In the genomic region with DNA sequence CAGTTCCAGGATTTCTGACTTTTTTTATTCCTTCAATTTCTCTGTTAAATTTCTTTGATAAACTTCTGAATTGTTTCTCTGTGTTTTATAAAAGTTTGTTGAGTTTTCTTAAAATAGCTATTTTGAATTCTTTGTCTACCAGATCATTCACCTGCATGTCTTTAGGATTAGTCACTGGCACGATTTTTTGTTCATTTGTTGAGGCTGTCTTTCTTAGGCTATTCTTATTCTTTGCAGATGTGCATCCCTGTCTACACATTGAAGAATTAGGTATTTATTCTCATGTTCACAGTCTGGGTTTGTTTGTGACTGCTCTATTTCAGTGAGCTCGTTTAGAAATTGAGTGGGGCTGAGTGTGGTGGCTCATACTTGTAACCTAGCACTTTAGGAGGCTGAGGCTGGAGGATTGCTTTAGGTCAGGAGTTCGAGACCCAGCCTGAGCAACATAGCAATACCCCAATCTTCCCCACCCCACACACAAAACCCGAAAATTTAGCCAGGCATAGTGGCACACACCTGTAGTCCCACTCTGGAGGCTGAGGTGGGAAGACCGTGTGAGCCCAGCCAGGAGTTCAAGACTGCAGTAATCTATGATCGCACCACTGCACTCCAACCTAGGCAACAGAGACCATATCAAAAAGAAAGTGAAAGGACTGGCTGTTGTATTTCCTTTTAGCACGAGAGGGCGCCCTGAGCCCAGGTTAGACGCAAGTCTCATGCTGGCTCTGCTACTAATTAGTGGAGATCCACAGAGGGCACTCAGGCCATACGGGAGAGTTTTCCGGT, we compare ENCODE assay signal across 7 cellular contexts. TPM values are rescaled to one million over a fixed set of nuclear protein-coding genes. Genes with fewer than 3 reads are reported as not detected.
DNase-seq lines count a peak whose midpoint lies in the region; ATAC-seq, FAIRE-seq and TF ChIP-seq lines count a peak whose summit lies in the region.

No MANE protein-coding gene starts in this region.

- intact Hi-C loops in ascending aorta (cut with DNase I) = loop anchor here (1.0 kb wide), 1 partner anchor 77 kb away; no protein-coding TSS in a partner anchor

- no peak for FAIRE-seq in small intestine (lab: Jason Lieb, UNC)

- H3K27ac ChIP-seq in ascending aorta (no peak overlapping the region), small intestine (ENCODE audit: low read depth in 1 of 2, low read length in 1 of 2) (peak overlapping the region in 1 of 2 donors; percentile 49)

- H3K36me3 ChIP-seq in ascending aorta (no peaks in the 10 kb centered on the region), small intestine (ENCODE audit: control insufficient read depth in 2 of 2, insufficient read depth in 2 of 2, low read length in 2 of 2) (no peaks in the 10 kb centered on the region)

- ATAC-seq in HG02571 (IDR thresholded peaks at IDR 0.05; ENCODE audit: unreplicated experiment) (peak; percentile 96), T-helper 17 cell (peak; percentile 100)

- TF ChIP-seq CTCF in GM12873 (IDR thresholded peaks at IDR 0.05; ENCODE audit: insufficient read depth, low read depth, low read length, missing control alignments) = peak; percentile 78
- peak; percentile 49 to 72 (median 51) for TF ChIP-seq CTCF in ascending aorta (IDR thresholded peaks at IDR 0.05)

- no peaks in the 10 kb centered on the region for H3K9me3 ChIP-seq in T-helper 17 cell (ENCODE audit: control insufficient read depth, low read length, poor library complexity, severe bottlenecking)
- no peaks in the 10 kb centered on the region for H3K9me3 ChIP-seq in ascending aorta
- no peaks in the 10 kb centered on the region for H3K9me3 ChIP-seq in small intestine (ENCODE audit: control insufficient read depth, low read depth)

- no peaks in the 10 kb centered on the region for H3K36me3 Mint-ChIP-seq in T-helper 17 cell (ENCODE audit: low read depth)

- H3K4me1 Mint-ChIP-seq in T-helper 17 cell = peaks cover 5% of the 10 kb centered on the region

- H3K27me3 Mint-ChIP-seq in T-helper 17 cell = no peaks in the 10 kb centered on the region

- DNase-seq in NCI-H1105 (lab: John Stamatoyannopoulos, UW) = peak; percentile 68
- DNase-seq in T-helper 17 cell = peak; percentile 44 to 71 (median 50)
- DNase-seq in ascending aorta (ENCODE audit: low spot score in 2 of 2) = peak in 1 of 2 donors; percentile 81
- DNase-seq in iPS DF 4.7 (ENCODE audit: extremely low read depth, low spot score) = peak; percentile 9
- DNase-seq in small intestine = peak; percentile 81

- peak overlapping the region; percentile 71 for H3K27ac Mint-ChIP-seq in T-helper 17 cell

- peak overlapping the region; percentile 75 for H3K4me3 Mint-ChIP-seq in T-helper 17 cell

- H3K4me3 ChIP-seq in ascending aorta (peak overlapping the region; percentile 16 to 49), small intestine (ENCODE audit: low read depth in 1 of 2, low read length in 2 of 2) (peak overlapping the region in 1 of 2 donors; percentile 12)

- H3K4me1 ChIP-seq in ascending aorta (no peaks in the 10 kb centered on the region), small intestine (ENCODE audit: control insufficient read depth in 2 of 2, insufficient read depth in 1 of 2, low read depth in 1 of 2, low read length in 1 of 2) (no peaks in the 10 kb centered on the region)

- H3K27me3 ChIP-seq in ascending aorta = no peaks in the 10 kb centered on the region
- no peaks in the 10 kb centered on the region for H3K27me3 ChIP-seq in small intestine (ENCODE audit: control insufficient read depth in 2 of 2, insufficient read depth in 2 of 2, low read length in 2 of 2)

- WGBS in small intestine, 3 donors = 11 to 13% (median 13%) methylated on average over 10 to 11 of the region's 11 CpGs

RNA-seq across cellular contexts. Expression of gene F8, which starts 42.0 kb away (rescaled TPM):
- 1 to 10 TPM; 2.2 to 5.6 TPM for total RNA-seq in T-helper 17 cell
- 17.2 TPM for total RNA-seq in ascending aorta
- 1 to 10 TPM in 2 of 3 donors, under 1 TPM in 1; 0.89 to 4.8 (median 1.4) TPM for polyA plus RNA-seq in small intestine

RNA-seq across cellular contexts. Expression of gene FUNDC2, which starts 46.1 kb away (rescaled TPM):
- total RNA-seq in T-helper 17 cell (10 to 100 TPM; 40.7 to 53.0 TPM), ascending aorta (54.0 TPM)
- polyA plus RNA-seq in small intestine = 100 to 1,000 TPM in 1 of 3 donors, 10 to 100 TPM in 2; 94.7 to 129 (median 99.3) TPM
